In genomic region chr4:39181905-39182638, GRCh38 we compare ENCODE assay signal across 8 cellular contexts. TPM values are rescaled to one million over a fixed set of nuclear protein-coding genes. Genes with fewer than 3 reads are reported as not detected.
DNase-seq lines count a peak whose midpoint lies in the region; ATAC-seq and TF ChIP-seq lines count a peak whose summit lies in the region.

Gene WDR19 (plus strand): TSS chr4:39182529. CDS start chr4:39182558, 29 bp downstream.

- H4K20me1 ChIP-seq in PC-3 (ENCODE audit: low read length): no peaks in the 10 kb centered on the region

- H3K27me3 ChIP-seq in PC-3 (ENCODE audit: low read length): no peaks in the 10 kb centered on the region
- H3K27me3 ChIP-seq in esophagus (ENCODE audit: control insufficient read depth in 1 of 2, insufficient read depth in 2 of 2, low read length in 2 of 2): no peaks in the 10 kb centered on the region
- H3K27me3 ChIP-seq in mucosa of stomach (ENCODE audit: control insufficient read depth, insufficient read depth, low read length): no peaks in the 10 kb centered on the region

- no peak within 1 kb of the TSS for H3K27ac ChIP-seq in PC-3 (ENCODE audit: low read length)
- peak within 1 kb of the TSS; percentile 77 to 85 for H3K27ac ChIP-seq in esophagus (ENCODE audit: low read depth in 2 of 2, low read length in 1 of 2)

- peak; percentile 100 for DNase-seq in DMS53 (lab: John Stamatoyannopoulos, UW)
- peak; percentile 99 for DNase-seq in Jurkat, Clone E6-1 (ENCODE audit: low read depth, low spot score)
- peak; percentile 98 for DNase-seq in PC-3
- DNase-seq in activated T-cell treated with anti-CD3 and anti-CD28 coated beads, Interleukin-2, amount 50 U/mL, for 1 hour: peak; percentile 97
- DNase-seq in stimulated activated CD8-positive, alpha-beta memory T cell treated with anti-CD3 and anti-CD28 coated beads, Interleukin-7, amount 100 ng/mL, for 1 hour (ENCODE audit: low read depth in 2 of 2): peak; percentile 94 to 96

- TF ChIP-seq CTCF in PC-3 (conservative IDR thresholded peaks at IDR 0.05; ENCODE audit: low read depth, low read length): peak; percentile 54

- BruUV-seq in PC-3 (replicated peaks; lab: Mats Ljungman, UMichigan): no TSS peak

- H3K4me3 ChIP-seq in Jurkat, Clone E6-1 (ENCODE audit: low read length): peak within 1 kb of the TSS; percentile 96
- H3K4me3 ChIP-seq in PC-3 (ENCODE audit: low read length) (peak within 1 kb of the TSS; percentile 97), esophagus (ENCODE audit: low read depth in 1 of 2, low read length in 2 of 2) (peak within 1 kb of the TSS; percentile 67 to 95), mucosa of stomach (ENCODE audit: low read length) (peak within 1 kb of the TSS; percentile 57)

- intact Hi-C loops in PC-3 (cut with micrococcal nuclease): loop anchor here (5.0 kb wide), 1 partner anchor 150 kb away; the partner anchor contains the start of gene TMEM156

- peak; percentile 99 for ATAC-seq in GM21576 (IDR thresholded peaks at IDR 0.05; ENCODE audit: unreplicated experiment)
- ATAC-seq in PC-3: peak; percentile 97

- no peaks in the 10 kb centered on the region for H3K9me3 ChIP-seq in PC-3 (ENCODE audit: low read length)
- no peaks in the 10 kb centered on the region for H3K9me3 ChIP-seq in esophagus (ENCODE audit: control insufficient read depth in 2 of 2, insufficient read depth in 1 of 2, low read depth in 1 of 2, low read length in 1 of 2)
- H3K9me3 ChIP-seq in mucosa of stomach (ENCODE audit: control insufficient read depth, low read length): no peaks in the 10 kb centered on the region

- POLR2A ChIA-PET in PC-3 (lab: Charles Lee; ENCODE audit: unreplicated experiment): interaction anchor here (0.7 to 1.0 kb wide), 2 partner anchors 233 to 293 kb away, joined by 4 to 9 read pairs; no protein-coding TSS in a partner anchor

- H3K36me3 ChIP-seq in PC-3 (ENCODE audit: low read depth, low read length): no peaks in the 10 kb centered on the region
- H3K36me3 ChIP-seq in esophagus (ENCODE audit: control insufficient read depth in 2 of 2, insufficient read depth in 2 of 2, low read length in 1 of 2): no peaks in the 10 kb centered on the region
- no peaks in the 10 kb centered on the region for H3K36me3 ChIP-seq in mucosa of stomach (ENCODE audit: control insufficient read depth, insufficient read depth, low read length)

- H3K4me2 ChIP-seq in PC-3 (ENCODE audit: low read length): peak within 1 kb of the TSS; percentile 97

- no peaks in the 10 kb centered on the region for H3K9me2 ChIP-seq in PC-3 (replicated peaks; ENCODE audit: low read length)

- H3K4me1 ChIP-seq in PC-3 (ENCODE audit: insufficient read depth, low read length) (peaks cover 9% of the 10 kb centered on the region; the same call in 1 of the 2 replicates), esophagus (ENCODE audit: control insufficient read depth in 2 of 2, insufficient read depth in 2 of 2, low read length in 1 of 2) (no peaks in the 10 kb centered on the region), mucosa of stomach (ENCODE audit: control insufficient read depth, insufficient read depth, low read length) (peaks cover 4% of the 10 kb centered on the region)

- CTCF ChIA-PET in PC-3 (lab: Charles Lee): interaction anchor here (0.6 to 0.7 kb wide), 2 partner anchors 18 to 430 kb away, joined by 3 to 6 read pairs; no protein-coding TSS in a partner anchor

- H3F3A ChIP-seq in PC-3 (ENCODE audit: low read length, unreplicated experiment): no peaks in the 10 kb centered on the region

- H3K9ac ChIP-seq in PC-3 (ENCODE audit: low read length) (peak within 1 kb of the TSS; percentile 81), mucosa of stomach (ENCODE audit: low read length) (peak within 1 kb of the TSS; percentile 72)

- H2AFZ ChIP-seq in PC-3 (ENCODE audit: low read length): peak within 1 kb of the TSS; percentile 100

- 0% methylated on average over 48 of the region's 48 CpGs for WGBS in esophagus, 2 donors

- H3K79me2 ChIP-seq in PC-3 (ENCODE audit: low read length): no peaks in the 10 kb centered on the region

RNA-seq across cellular contexts. Expression of gene WDR19, which starts in this region (rescaled TPM):
- polyA plus RNA-seq in Jurkat, Clone E6-1 (2012; ENCODE audit: insufficient read depth, insufficient read length): 28.4 TPM
- 11.0 and 16.7 TPM in 2 replicates for total RNA-seq in PC-3 (2014; rRNA removed)
- 10 to 100 TPM; 11.1 to 12.4 TPM for polyA plus RNA-seq in esophagus
